In genomic region chr6:108260126-108260808, GRCh38 we compare ENCODE assay signal across 8 cellular contexts. TPM values are rescaled to one million over a fixed set of nuclear protein-coding genes. Genes with fewer than 3 reads are reported as not detected.
DNase-seq lines count a peak whose midpoint lies in the region; ATAC-seq and TF ChIP-seq lines count a peak whose summit lies in the region.

No MANE protein-coding gene starts in this region.

- WGBS in psoas muscle, 3 donors, result 0 to 1% (median 0%) methylated on average over 29 of the region's 29 CpGs

- intact Hi-C loops in psoas muscle (cut with DNase I), result loop anchor here (2.0 kb wide), 1 partner anchor 35 kb away; the partner anchor contains the start of gene AFG1L (in 2 of the 2)

- peak overlapping the region; percentile 97 for H3K27ac ChIP-seq in psoas muscle

- no peaks in the 10 kb centered on the region for H3K9me3 ChIP-seq in BE2C
- no peaks in the 10 kb centered on the region for H3K9me3 ChIP-seq in psoas muscle

- TF ChIP-seq CTCF in BE2C (IDR thresholded peaks at IDR 0.05; ENCODE audit: low read depth, low read length) (no peak), psoas muscle (IDR thresholded peaks at IDR 0.05) (no peak)

- peak; percentile 7 for ATAC-seq in GM19023 (IDR thresholded peaks at IDR 0.05; ENCODE audit: unreplicated experiment)
- peak; percentile 18 for ATAC-seq in HG03432 (IDR thresholded peaks at IDR 0.05; ENCODE audit: unreplicated experiment)
- ATAC-seq in psoas muscle, result peak; percentile 11 to 29 (median 25)

- H3K27me3 ChIP-seq in BE2C (no peaks in the 10 kb centered on the region), psoas muscle (ENCODE audit: insufficient read depth in 3 of 3, low read length in 2 of 3) (no peaks in the 10 kb centered on the region)

- H3K4me1 ChIP-seq in BE2C (no peaks in the 10 kb centered on the region; the same call in 1 of the 2 replicates), psoas muscle (peaks cover 13% of the 10 kb centered on the region)

- peaks cover 4% of the 10 kb centered on the region; the same call in 1 of the 2 replicates for H3K36me3 ChIP-seq in BE2C
- no peaks in the 10 kb centered on the region for H3K36me3 ChIP-seq in psoas muscle (ENCODE audit: insufficient read depth in 1 of 2, low read depth in 1 of 2)

- DNase-seq in BE2C, result peak; percentile 38
- DNase-seq in RPMI7951 (ENCODE audit: low read depth), result peak; percentile 43
- peak; percentile 65 for DNase-seq in astrocyte of the hippocampus (ENCODE audit: low read depth, low spot score)
- peak; percentile 44 to 50 for DNase-seq in hippocampal formation (lab: John Stamatoyannopoulos, UW)
- no peak for DNase-seq in psoas muscle
- no peak for DNase-seq in NCI-H1436 treated with DMSO at 0.1 percent for 48 hours (lab: John Stamatoyannopoulos, UW)

- H3K4me3 ChIP-seq in BE2C (ENCODE audit: low read depth, low read length) (peak overlapping the region; percentile 72), psoas muscle (peak overlapping the region; percentile 97)

RNA-seq across cellular contexts. Expression of gene SNX3, which starts 0.6 kb away (rescaled TPM):
- 183 TPM for polyA plus RNA-seq in BE2C (2012; ENCODE audit: insufficient read depth, insufficient read length, low read depth)
- total RNA-seq in RPMI7951 (2014; rRNA removed; shearing (Covaris generic)), result 284 and 359 TPM in 2 replicates
- 100 to 1,000 TPM; 165 to 204 (median 171) TPM for total RNA-seq in psoas muscle
- 100 to 1,000 TPM; 231 to 348 (median 237) TPM for polyA plus RNA-seq in psoas muscle

RNA-seq across cellular contexts. Expression of gene AFG1L, which starts 34.6 kb away (rescaled TPM):
- polyA plus RNA-seq in BE2C (2012; ENCODE audit: insufficient read depth, insufficient read length, low read depth), result 3.0 TPM
- total RNA-seq in RPMI7951 (2014; rRNA removed; shearing (Covaris generic)), result 4.0 and 4.4 TPM in 2 replicates
- total RNA-seq in psoas muscle, result 10 to 100 TPM in 1 of 4 donors, 1 to 10 TPM in 3; 5.4 to 10.4 (median 6.6) TPM
- polyA plus RNA-seq in psoas muscle, result 1 to 10 TPM; 2.4 to 3.3 (median 2.5) TPM

Comparison
In these comparisons a context has a peak if more than half of its experiments do, and no peak if none do; other contexts are left out.
1. DNase-seq: peak in BE2C (single experiment), RPMI7951 (single experiment), astrocyte of the hippocampus (single experiment) and hippocampal formation (2 of 2); none in psoas muscle (0 of 2) and NCI-H1436 treated with DMSO at 0.1 percent for 48 hours (single experiment).
2. Peak in every context shown above with its lines, with median percentiles within 50 percentile points of each other: ATAC-seq.